In the genomic region with DNA sequence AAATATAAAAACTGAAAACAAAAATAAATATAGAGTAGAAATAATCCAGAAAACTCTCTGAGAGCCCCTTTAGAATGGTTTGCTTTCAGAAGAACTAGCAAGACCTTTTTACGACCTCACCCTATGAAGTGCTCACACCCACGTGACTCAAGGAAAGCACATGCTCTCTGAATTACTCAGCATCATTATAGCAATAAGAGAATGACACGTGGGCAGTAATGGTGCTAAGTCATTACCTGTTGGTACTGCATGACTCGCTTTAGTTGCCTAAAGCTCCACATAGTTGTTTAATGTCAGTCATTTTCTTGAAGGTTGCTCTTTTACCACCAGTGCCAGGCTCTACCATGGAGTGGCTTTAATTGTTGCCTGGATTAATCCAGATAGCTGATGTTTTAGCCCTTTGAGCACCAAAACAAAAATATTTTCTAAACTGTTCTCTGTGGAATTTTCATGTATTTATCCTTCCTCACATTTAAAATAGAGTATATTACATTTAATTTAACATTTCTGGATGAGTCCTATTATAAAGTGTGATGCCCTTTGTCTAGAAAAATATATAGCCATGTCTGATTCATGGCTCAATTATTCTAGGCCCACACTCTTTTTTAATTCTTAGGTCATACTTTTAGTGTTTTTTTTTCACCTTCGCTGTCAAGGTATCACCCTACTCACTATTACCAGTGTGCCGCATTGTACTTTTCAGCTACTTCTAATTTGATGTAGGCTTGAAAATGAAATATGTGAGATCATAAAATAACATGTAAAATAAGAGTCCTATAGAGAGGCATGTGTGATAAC, we compare ENCODE assay signal across 8 cellular contexts. TPM values are rescaled to one million over a fixed set of nuclear protein-coding genes. Genes with fewer than 3 reads are reported as not detected.
DNase-seq lines count a peak whose midpoint lies in the region; ATAC-seq, FAIRE-seq and TF ChIP-seq lines count a peak whose summit lies in the region.
"Had no signal": no experiment of that assay in that cellular context is flagged by ENCODE, and none has a peak within 500 bp of the region (broad histone marks: within the 10 kb centered on the region; RNA-seq: fewer than 3 reads in every experiment).

No MANE protein-coding gene starts in this region.

- peak overlapping the region; percentile 50; the same call in 1 of the 2 replicates for H2AFZ ChIP-seq in K562 (ENCODE audit: low read depth, low read length)

- H3K9me1 ChIP-seq in K562 (ENCODE audit: control insufficient read depth, insufficient read depth, low read length) = no peaks in the 10 kb centered on the region

- no peak for TF ChIP-seq EP300 in K562 (IDR thresholded peaks at IDR 0.05; ENCODE audit: low read length)

- POLR2A ChIA-PET in K562 (lab: Yijun Ruan, JAX) = interaction anchor here (0.6 to 1.6 kb wide), 3 partner anchors 12 to 604 kb away, joined by 3 to 7 read pairs (median 4); a partner anchor contains a TSS

- H3K36me3 ChIP-seq in K562 (ENCODE audit: control insufficient read depth, insufficient read depth, low read length) = no peaks in the 10 kb centered on the region

- H3K27ac ChIP-seq in K562 (ENCODE audit: extremely low read depth, low read depth, low read length) = no peak overlapping the region

- no TSS peak for BruUV-seq in K562 (replicated peaks; lab: Mats Ljungman, UMichigan)

- no peaks in the 10 kb centered on the region for H3K4me1 ChIP-seq in K562 (replicated peaks in 1 of 2; ENCODE audit: control insufficient read depth in 2 of 2, insufficient read depth in 2 of 2, low read length in 2 of 2)

- no peak overlapping the region for H3K4me3 ChIP-seq in K562

- intact Hi-C loops in K562 (cut with micrococcal nuclease) = no loop called here

- DNase-seq in K562 (ENCODE audit: extremely low read depth in 1 of 4, low spot score in 3 of 4) = peak in 2 of 4 experiments; percentile 15 to 26
- DNase-seq in putamen (ENCODE audit: low spot score) = peak; percentile 10
- DNase-seq in NCI-H526 (lab: John Stamatoyannopoulos, UW) = no peak
- DNase-seq in stimulated activated naive CD4-positive, alpha-beta T cell (lab: John Stamatoyannopoulos, UW) = no peak
- DNase-seq: NCI-H510A had no signal

- no peaks in the 10 kb centered on the region for H4K20me1 ChIP-seq in K562 (replicated peaks; ENCODE audit: control insufficient read depth, insufficient read depth, low read length)

- no peak for TF ChIP-seq CTCF in K562 (IDR thresholded peaks at IDR 0.05 in 2 of 3, conservative IDR thresholded peaks at IDR 0.05 in 1 of 3; ENCODE audit: insufficient read depth in 2 of 3, low read depth in 1 of 3, low read length in 3 of 3)

- TF ChIP-seq POLR2A in K562 (conservative IDR thresholded peaks at IDR 0.05) = no peak

- WGBS in K562 (ENCODE audit: insufficient coverage, low coverage, missing lambda C conversion rate) = 36% methylated on average over 6 of the region's 6 CpGs

- H3K27me3 ChIP-seq in K562 (ENCODE audit: control insufficient read depth in 2 of 2, insufficient read depth in 2 of 2, low read length in 2 of 2) = peaks cover 0 to 1% of the 10 kb centered on the region in 2 experiments; a peak in 1 of 5 replicates

- H3K9ac ChIP-seq in K562 (ENCODE audit: insufficient read depth in 1 of 2, low read depth in 2 of 2, low read length in 2 of 2) = no peak overlapping the region

- H3K9me3 ChIP-seq in K562 (replicated peaks; ENCODE audit: control insufficient read depth, insufficient read depth, low read depth, low read length) = no peaks in the 10 kb centered on the region

- no peaks in the 10 kb centered on the region for H3K79me2 ChIP-seq in K562 (ENCODE audit: control insufficient read depth, insufficient read depth, low read length)

- CTCF ChIA-PET in K562 (lab: Yijun Ruan, JAX; ENCODE audit: low intra/inter-chr PET ratio) = no interaction called here

- TF ChIP-seq RAD21 in K562 (CRISPR knock-in tag; conservative IDR thresholded peaks at IDR 0.05 in 1 of 2, IDR thresholded peaks at IDR 0.05 in 1 of 2) = no peak

- FAIRE-seq in G401.6 (lab: Jason Lieb, UNC) (peak; percentile 69), K562 (lab: Jason Lieb, UNC) (no peak)

- in situ Hi-C loops in K562 (cut with MboI) = no loop called here

- no peak overlapping the region for H3K4me2 ChIP-seq in K562 (ENCODE audit: insufficient read depth, low read length)

- ATAC-seq in HG02870 (IDR thresholded peaks at IDR 0.05; ENCODE audit: unreplicated experiment) (peak; percentile 61), K562 (peak; percentile 54; the same call in 1 of the 3 replicates), HG02852 (IDR thresholded peaks at IDR 0.05; ENCODE audit: unreplicated experiment) (no peak)

TF ChIP-seq in K562, 482 proteins besides CTCF, POLR2A, EP300 and RAD21 (continues in another document):
- no peak for TF ChIP-seq SOX6 (IDR thresholded peaks at IDR 0.05)
- no peak for TF ChIP-seq NR3C1 (CRISPR knock-in tag; IDR thresholded peaks at IDR 0.05)
- TF ChIP-seq ZNF316 (IDR thresholded peaks at IDR 0.05) = peak; percentile 38; the same call in 1 of the 2 replicates
- TF ChIP-seq, protein P1, sequence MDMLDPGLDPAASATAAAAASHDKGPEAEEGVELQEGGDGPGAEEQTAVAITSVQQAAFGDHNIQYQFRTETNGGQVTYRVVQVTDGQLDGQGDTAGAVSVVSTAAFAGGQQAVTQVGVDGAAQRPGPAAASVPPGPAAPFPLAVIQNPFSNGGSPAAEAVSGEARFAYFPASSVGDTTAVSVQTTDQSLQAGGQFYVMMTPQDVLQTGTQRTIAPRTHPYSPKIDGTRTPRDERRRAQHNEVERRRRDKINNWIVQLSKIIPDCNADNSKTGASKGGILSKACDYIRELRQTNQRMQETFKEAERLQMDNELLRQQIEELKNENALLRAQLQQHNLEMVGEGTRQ (CRISPR knock-in tag; IDR thresholded peaks at IDR 0.05) = peak; percentile 65

RNA-seq across cellular contexts. Expression of a gene that starts 56.8 kb away (rescaled TPM):
- total RNA-seq in K562 (2011; cell fraction: chromatin; rRNA removed; ENCODE audit: low replicate concordance) = 0.30 and 0.46 TPM in 2 replicates
- 0.17 and 0.53 TPM in 2 replicates for total RNA-seq in K562 (2011; cell fraction: nucleolus; rRNA removed)
- 0.15 and 0.53 TPM in 2 replicates for total RNA-seq in K562 (2011; cell fraction: nucleoplasm; rRNA removed)
- 0.05 and 0.12 TPM in 2 replicates for total RNA-seq in K562 (2014; rRNA removed)
- total RNA-seq in K562 (2014; rRNA removed; fragmentation: Illumina TruSeq; extraction: Trizol) = 0.06 TPM in 1 of 2 replicates, not detected in the other
- total RNA-seq in K562 (2015; rRNA removed; fragmentation: Illumina TruSeq; extraction: Trizol) = 0.11 TPM in 2 replicates
- total RNA-seq in K562 (2021) = 0.09 TPM in 2 replicates
- 0.04 and 0.24 TPM in 2 replicates for polyA plus RNA-seq in K562 (2011; rRNA removed)
- polyA plus RNA-seq in K562 (2011; cell fraction: cytosol; rRNA removed) = 0.19 TPM in 1 of 2 replicates, not detected in the other
- polyA plus RNA-seq in K562 (2011; cell fraction: nucleus; rRNA removed) = 0.09 and 0.44 TPM in 2 replicates
- 0.07 and 0.26 TPM in 2 replicates for polyA plus RNA-seq in K562 (2012)
- polyA plus RNA-seq in K562 (2014; fragmentation: Illumina TruSeq; extraction: Trizol) = 0.03 and 0.04 TPM in 2 replicates
- polyA plus RNA-seq in K562 (2014; fragmentation: Nextera tagmentation; extraction: Ambion mirVana) = under 1 TPM in 1 of 2 experiments, not detected in 1; 0.01 TPM
- polyA plus RNA-seq in K562 (2014; rRNA removed) = 0.03 and 0.35 TPM in 2 replicates
- 0.11 and 0.36 TPM in 2 replicates for polyA minus RNA-seq in K562 (2011; rRNA and poly(A)+ RNA removed)
- polyA minus RNA-seq in K562 (2011; cell fraction: cytosol; rRNA and poly(A)+ RNA removed) = not detected in 2 replicates
- 0.27 and 0.33 TPM in 2 replicates for polyA minus RNA-seq in K562 (2011; cell fraction: nucleus; rRNA and poly(A)+ RNA removed)
